ENCODE assay signal across 3 cellular contexts in genomic region chr2:95445317-95445716, GRCh38. TPM values are rescaled to one million over a fixed set of nuclear protein-coding genes. Genes with fewer than 3 reads are reported as not detected.
"Had no signal": no experiment of that assay in that cellular context is flagged by ENCODE, and none has a peak within 500 bp of the region (broad histone marks: within the 10 kb centered on the region; RNA-seq: fewer than 3 reads in every experiment).

No MANE protein-coding gene starts in this region.

RNA-seq across cellular contexts. Expression of gene TRIM43B, which starts 39.2 kb away (rescaled TPM):
- total RNA-seq: LHCN-M2, M059J, MCF 10A had no signal
